20 cellular contexts compared by ENCODE assay signal in genomic region chr20:50250748-50251382, GRCh38.
"Had no signal": no experiment of that assay in that cellular context is flagged by ENCODE, and none has a peak within 500 bp of the region (broad histone marks: within the 10 kb centered on the region; RNA-seq: fewer than 3 reads in every experiment).

No MANE protein-coding gene starts in this region.

- DNase-seq: activated CD4-positive, alpha-beta T cell treated with anti-CD3 and anti-CD28 coated beads, Interleukin-2, amount 50 U/mL, for 1 hour; activated CD8-positive, alpha-beta T cell treated with anti-CD3 and anti-CD28 coated beads, Interleukin-2, amount 10 ng/mL, durations not matched to agents 7 days and 5 days; activated gamma-delta T cell treated with Interleukin-2 at 50 U/mL for 16 hours; aorta; brain microvascular endothelial cell; central memory CD4-positive, alpha-beta T cell; dermis blood vessel endothelial cell; effector CD8-positive, alpha-beta T cell; gastrocnemius medialis; hippocampal formation; left ventricle myocardium superior; mesendoderm; mucosa of descending colon; spleen; stimulated activated CD4-positive, alpha-beta T cell treated with anti-CD3 and anti-CD28 coated beads, Interleukin-4, amount 100 ng/mL, for 1 hour; stimulated activated naive CD4-positive, alpha-beta T cell; upper lobe of left lung had no signal

- H3K9me3 ChIP-seq: gastrocnemius medialis, mucosa of descending colon, spleen, thoracic aorta, upper lobe of left lung had no signal

- H3K27ac ChIP-seq: brain microvascular endothelial cell, gastrocnemius medialis, spleen, thoracic aorta, upper lobe of left lung, VCaP had no signal

- H3K4me3 ChIP-seq: gastrocnemius medialis, mucosa of descending colon, spleen, thoracic aorta, upper lobe of left lung had no signal

- H3K27me3 ChIP-seq: brain microvascular endothelial cell, gastrocnemius medialis, upper lobe of left lung had no signal

- H3K36me3 ChIP-seq: brain microvascular endothelial cell, gastrocnemius medialis, spleen, thoracic aorta, upper lobe of left lung had no signal

- H3K4me1 ChIP-seq: gastrocnemius medialis had no signal

- ATAC-seq: activated CD4-positive, CD25-positive, alpha-beta regulatory T cell treated with anti-CD3 and anti-CD28 coated beads, Interleukin-2, amount 50 U/mL, for 24 hours; activated CD8-positive, alpha-beta T cell treated with anti-CD3 and anti-CD28 coated beads, Interleukin-2, amount 10 ng/mL, durations not matched to agents 7 days and 5 days; gastrocnemius medialis; left ventricle myocardium superior had no signal
